ENCODE assay signal across 26 cellular contexts in the genomic region with DNA sequence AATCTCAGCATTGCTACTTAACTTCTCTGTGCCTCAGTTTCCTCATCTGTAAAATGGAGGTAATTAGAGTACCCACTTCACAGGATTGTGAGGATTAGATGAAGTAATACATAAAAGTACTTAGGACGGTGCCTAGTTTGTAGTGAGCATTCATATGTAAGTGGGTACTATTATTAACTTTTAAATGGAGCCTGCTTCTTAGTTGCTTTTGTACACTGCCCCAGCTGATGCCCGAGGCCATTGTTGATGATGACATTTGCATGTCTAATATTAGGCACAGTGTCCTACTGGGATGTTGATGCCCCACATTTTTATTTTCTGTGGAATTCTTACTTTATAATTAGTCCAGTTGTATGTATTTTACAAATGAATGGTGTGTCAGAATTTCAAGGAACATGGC. TPM values are rescaled to one million over a fixed set of nuclear protein-coding genes. Genes with fewer than 3 reads are reported as not detected.
DNase-seq lines count a peak whose midpoint lies in the region; ATAC-seq, FAIRE-seq and TF ChIP-seq lines count a peak whose summit lies in the region.
"Had no signal": no experiment of that assay in that cellular context is flagged by ENCODE, and none has a peak within 500 bp of the region (broad histone marks: within the 10 kb centered on the region; RNA-seq: fewer than 3 reads in every experiment).

No MANE protein-coding gene starts in this region.

- POLR2A ChIA-PET in T-cell (lab: Charles Lee) (interaction anchor here (0.6 kb wide), 3 partner anchors 455 to 664 kb away, joined by 3 to 7 read pairs (median 3); no protein-coding TSS in a partner anchor), K562 (lab: Yijun Ruan, JAX) (interaction anchor here (0.6 to 1.1 kb wide), 2 partner anchors 8 to 1385 kb away, joined by 3 read pairs; no protein-coding TSS in a partner anchor)

- peaks cover 4% of the 10 kb centered on the region; the same call in 2 of the 3 replicates for H3K79me2 ChIP-seq in K562 (ENCODE audit: control insufficient read depth, insufficient read depth, low read length)
- peaks cover 23% of the 10 kb centered on the region for H3K79me2 ChIP-seq in osteoblast (ENCODE audit: insufficient read depth, low read length)

- H3K4me2 ChIP-seq in K562 (ENCODE audit: insufficient read depth, low read length) (no peak overlapping the region), osteoblast (ENCODE audit: insufficient read depth, low read length) (no peak overlapping the region)

- DNase-seq in Right ventricle myocardium superior = no peak
- DNase-seq in Right ventricle myocardium inferior (ENCODE audit: missing footprints) = no peak
- DNase-seq in T-cell = no peak
- DNase-seq in K562 (ENCODE audit: extremely low read depth in 1 of 4, low spot score in 3 of 4) = no peak
- DNase-seq in tibial artery = no peak
- no peak for DNase-seq in SHP77 (lab: John Stamatoyannopoulos, UW)
- no peak for DNase-seq in osteoblast (ENCODE audit: insufficient read length, low spot score, missing footprints)
- DNase-seq: activated CD4-positive, CD25-positive, alpha-beta regulatory T cell; activated gamma-delta T cell; CD8-positive, alpha-beta memory T cell; DMS153; GDM1; HCEC 1CT; lower lobe of right lung; NCI-H1436 treated with DMSO at 0.1 percent for 48 hours; NCI-H510A treated with DMSO at 0.1 percent for 48 hours; psoas muscle; stimulated activated CD4-positive, alpha-beta T cell treated with anti-CD3 and anti-CD28 coated beads, Interleukin-2, amount 100 ng/mL, for 48 hours; stimulated activated naive CD4-positive, alpha-beta T cell had no signal

- peaks cover 0 to 36% of the 10 kb centered on the region in 2 experiments; a peak in 3 of 5 replicates for H3K4me1 ChIP-seq in K562 (replicated peaks in 1 of 2; ENCODE audit: control insufficient read depth in 2 of 2, insufficient read depth in 2 of 2, low read length in 2 of 2)
- peaks cover 0 to 39% (median 22%) of the 10 kb centered on the region in 4 donors for H3K4me1 ChIP-seq in tibial artery
- H3K4me1 ChIP-seq in osteoblast (ENCODE audit: insufficient read depth, low read length) = peaks cover 11% of the 10 kb centered on the region

- peaks cover 17% of the 10 kb centered on the region for H3K36me3 Mint-ChIP-seq in T-cell

- no peaks in the 10 kb centered on the region for H3K9me3 Mint-ChIP-seq in T-cell
- H3K9me3 Mint-ChIP-seq: CD8-positive, alpha-beta memory T cell; central memory CD8-positive, alpha-beta T cell had no signal

- no TSS peak for BruUV-seq in K562 (replicated peaks; lab: Mats Ljungman, UMichigan)

- H3K4me3 ChIP-seq in K562 = no peak overlapping the region
- no peak overlapping the region for H3K4me3 ChIP-seq in tibial artery
- no peak overlapping the region for H3K4me3 ChIP-seq in osteoblast (ENCODE audit: insufficient read depth, low read length)
- H3K4me3 ChIP-seq: lower lobe of right lung, psoas muscle, SK-N-MC, smooth muscle cell had no signal

- no peak for TF ChIP-seq POLR2A in K562 (conservative IDR thresholded peaks at IDR 0.05)

- no peak overlapping the region for H3K4me3 Mint-ChIP-seq in T-cell
- H3K4me3 Mint-ChIP-seq: CD8-positive, alpha-beta memory T cell; central memory CD8-positive, alpha-beta T cell had no signal

- in situ Hi-C loops in K562 (cut with MboI) = no loop called here

- no peaks in the 10 kb centered on the region for H3K9me1 ChIP-seq in K562 (ENCODE audit: control insufficient read depth, insufficient read depth, low read length)

- H2AFZ ChIP-seq in K562 (ENCODE audit: low read depth, low read length) (no peak overlapping the region), osteoblast (ENCODE audit: low read length) (no peak overlapping the region)

- H3K9ac ChIP-seq in K562 (ENCODE audit: insufficient read depth in 1 of 2, low read depth in 2 of 2, low read length in 2 of 2) = no peak overlapping the region

- CTCF ChIA-PET in T-cell (lab: Charles Lee) (interaction anchor here in 1 of 2 donors (0.5 kb wide), 1 partner anchor 542 kb away, joined by 4 read pairs; no protein-coding TSS in a partner anchor), K562 (lab: Yijun Ruan, JAX; ENCODE audit: low intra/inter-chr PET ratio) (no interaction called here)

- 83% methylated on average over 2 of the region's 2 CpGs for WGBS in K562 (ENCODE audit: insufficient coverage, low coverage, missing lambda C conversion rate)

- no peaks in the 10 kb centered on the region for H4K20me1 ChIP-seq in K562 (replicated peaks; ENCODE audit: control insufficient read depth, insufficient read depth, low read length)
- no peaks in the 10 kb centered on the region for H4K20me1 ChIP-seq in osteoblast (ENCODE audit: insufficient read depth, low read length)

- H3K27me3 ChIP-seq in K562 (ENCODE audit: control insufficient read depth in 2 of 2, insufficient read depth in 2 of 2, low read length in 2 of 2) (no peaks in the 10 kb centered on the region), tibial artery (no peaks in the 10 kb centered on the region), osteoblast (ENCODE audit: insufficient read depth, low read length) (no peaks in the 10 kb centered on the region)
- H3K27me3 ChIP-seq: neutrophil had no signal

- TF ChIP-seq CTCF in K562 (IDR thresholded peaks at IDR 0.05 in 2 of 3, conservative IDR thresholded peaks at IDR 0.05 in 1 of 3; ENCODE audit: insufficient read depth in 2 of 3, low read depth in 1 of 3, low read length in 3 of 3) = no peak
- no peak for TF ChIP-seq CTCF in tibial artery (IDR thresholded peaks at IDR 0.05)
- TF ChIP-seq CTCF in osteoblast (IDR thresholded peaks at IDR 0.05; ENCODE audit: extremely low read depth, low read depth, low read length) = no peak

- peaks cover 54 to 60% (median 58%) of the 10 kb centered on the region in 3 donors for H3K4me1 Mint-ChIP-seq in T-cell

- no peak for TF ChIP-seq RAD21 in K562 (CRISPR knock-in tag; conservative IDR thresholded peaks at IDR 0.05 in 1 of 2, IDR thresholded peaks at IDR 0.05 in 1 of 2)

- intact Hi-C loops in Right ventricle myocardium superior (cut with DNase I) = no loop called here
- intact Hi-C loops in Right ventricle myocardium inferior (cut with DNase I) = no loop called here
- intact Hi-C loops in K562 (cut with micrococcal nuclease) = loop anchor here (5.0 kb wide), 1 partner anchor 52 kb away; no protein-coding TSS in a partner anchor
- intact Hi-C loops in tibial artery (cut with DNase I; ENCODE audit: low total_unique reads) = no loop called here

- no peaks in the 10 kb centered on the region for H3K9me3 ChIP-seq in K562 (replicated peaks; ENCODE audit: control insufficient read depth, insufficient read depth, low read depth, low read length)
- no peaks in the 10 kb centered on the region for H3K9me3 ChIP-seq in tibial artery
- no peaks in the 10 kb centered on the region for H3K9me3 ChIP-seq in osteoblast (ENCODE audit: low read depth, low read length)
- H3K9me3 ChIP-seq: lower lobe of right lung, neutrophil, psoas muscle had no signal

- no peak for TF ChIP-seq EP300 in K562 (IDR thresholded peaks at IDR 0.05; ENCODE audit: low read length)

- ATAC-seq in Right ventricle myocardium superior (ENCODE audit: poor library complexity) = peak; percentile 21
- no peak for ATAC-seq in Right ventricle myocardium inferior
- no peak for ATAC-seq in T-cell (replicated peaks in 1 of 4)
- ATAC-seq in K562 = no peak
- ATAC-seq: lower lobe of right lung, psoas muscle had no signal

- H3K27ac ChIP-seq in K562 (ENCODE audit: extremely low read depth, low read depth, low read length) (no peak overlapping the region), tibial artery (peak overlapping the region; percentile 51 to 58), osteoblast (ENCODE audit: low read depth, low read length) (no peak overlapping the region)
- H3K27ac ChIP-seq: epithelial cell of prostate, lower lobe of right lung, neutrophil, psoas muscle, SK-N-MC had no signal

- H3K27me3 Mint-ChIP-seq in T-cell = no peaks in the 10 kb centered on the region
- H3K27me3 Mint-ChIP-seq: CD8-positive, alpha-beta memory T cell; central memory CD8-positive, alpha-beta T cell had no signal

- H3K36me3 ChIP-seq in K562 (ENCODE audit: control insufficient read depth, insufficient read depth, low read length) (peaks cover 11% of the 10 kb centered on the region), tibial artery (peaks cover 10 to 21% (median 15%) of the 10 kb centered on the region in 3 donors), osteoblast (ENCODE audit: insufficient read depth, low read length) (no peaks in the 10 kb centered on the region)

- no peak for FAIRE-seq in K562 (lab: Jason Lieb, UNC)
- FAIRE-seq: astrocyte, RCC 7860 had no signal

- peak overlapping the region; percentile 70 to 79 for H3K27ac Mint-ChIP-seq in T-cell

TF ChIP-seq in K562, 482 proteins besides CTCF, POLR2A, EP300 and RAD21 (continues in another document):
- TF ChIP-seq RBM17 (IDR thresholded peaks at IDR 0.05; ENCODE audit: borderline replicate concordance, low read depth, low read length) (no peak), BCOR (IDR thresholded peaks at IDR 0.05) (0 out of 2 replicates have a peak, but pooled peaks have one; percentile 39), RBM25 (IDR thresholded peaks at IDR 0.05; ENCODE audit: low read depth, low read length, severe bottlenecking) (peak; percentile 62), FOSL1 (tag; conservative IDR thresholded peaks at IDR 0.05) (no peak), MYNN (IDR thresholded peaks at IDR 0.05) (no peak), MYNN (CRISPR knock-in tag; IDR thresholded peaks at IDR 0.05) (no peak), TSC22D4 (tag; IDR thresholded peaks at IDR 0.05) (no peak)

RNA-seq across cellular contexts. Expression of a gene that starts 9.7 kb away (rescaled TPM):
- 7.8 TPM for total RNA-seq in Right ventricle myocardium superior
- total RNA-seq in Right ventricle myocardium inferior = 9.5 TPM
- 10 to 100 TPM; 31.4 to 44.1 (median 36.8) TPM for total RNA-seq in T-cell
- total RNA-seq in K562 (2011; cell fraction: chromatin; rRNA removed; ENCODE audit: low replicate concordance) = 24.7 and 55.6 TPM in 2 replicates
- 10.7 and 11.5 TPM in 2 replicates for total RNA-seq in K562 (2011; cell fraction: nucleolus; rRNA removed)
- 17.2 and 27.6 TPM in 2 replicates for total RNA-seq in K562 (2011; cell fraction: nucleoplasm; rRNA removed)
- total RNA-seq in K562 (2014; rRNA removed) = 4.9 and 5.5 TPM in 2 replicates
- 7.5 TPM in 2 replicates for total RNA-seq in K562 (2014; rRNA removed; fragmentation: Illumina TruSeq; extraction: Trizol)
- total RNA-seq in K562 (2015; rRNA removed; fragmentation: Illumina TruSeq; extraction: Trizol) = 7.2 and 8.0 TPM in 2 replicates
- 8.4 and 9.2 TPM in 2 replicates for total RNA-seq in K562 (2021)
- 12.0 and 18.0 TPM in 2 replicates for polyA plus RNA-seq in K562 (2011; rRNA removed)
- polyA plus RNA-seq in K562 (2011; cell fraction: cytosol; rRNA removed) = 4.7 and 7.2 TPM in 2 replicates
- polyA plus RNA-seq in K562 (2011; cell fraction: nucleus; rRNA removed) = 25.2 and 26.4 TPM in 2 replicates
- polyA plus RNA-seq in K562 (2012) = 7.1 and 9.3 TPM in 2 replicates
- 9.5 and 11.5 TPM in 2 replicates for polyA plus RNA-seq in K562 (2014; fragmentation: Illumina TruSeq; extraction: Trizol)
- polyA plus RNA-seq in K562 (2014; fragmentation: Nextera tagmentation; extraction: Ambion mirVana) = 1 to 10 TPM; 5.4 to 5.9 TPM
- 8.5 and 12.2 TPM in 2 replicates for polyA plus RNA-seq in K562 (2014; rRNA removed)
- polyA minus RNA-seq in K562 (2011; rRNA and poly(A)+ RNA removed) = 17.4 and 17.9 TPM in 2 replicates
- polyA minus RNA-seq in K562 (2011; cell fraction: cytosol; rRNA and poly(A)+ RNA removed) = 3.3 and 6.7 TPM in 2 replicates
- polyA minus RNA-seq in K562 (2011; cell fraction: nucleus; rRNA and poly(A)+ RNA removed) = 10.8 and 17.1 TPM in 2 replicates
- 14.5 and 19.2 TPM in 2 replicates for total RNA-seq in osteoblast

Comparison
In these comparisons a context has a peak if more than half of its experiments do, and no peak if none do; other contexts are left out.
1. H3K27ac ChIP-seq: peak in tibial artery (2 of 2); none in K562 (single experiment) and osteoblast (single experiment).